8 cellular contexts compared by ENCODE assay signal in genomic region chr3:136250862-136251460, GRCh38. TPM values are rescaled to one million over a fixed set of nuclear protein-coding genes. Genes with fewer than 3 reads are reported as not detected.
A peak's percentile ranks its signal among the peaks of the same experiment; 100 is the strongest.
DNase-seq lines count a peak whose midpoint lies in the region; ATAC-seq and TF ChIP-seq lines count a peak whose summit lies in the region.

No MANE protein-coding gene starts in this region.

- peak; percentile 34 for DNase-seq in activated CD4-positive, CD25-positive, alpha-beta regulatory T cell treated with anti-CD3 and anti-CD28 coated beads, Interleukin-2, amount 50 U/mL, for 72 hours
- DNase-seq in HUDEP-2 (lab: John Stamatoyannopoulos, UW; ENCODE audit: unreplicated experiment in 76 of 76) = peak; percentile 53 to 97 (median 93)
- peak; percentile 56 for DNase-seq in OCI-M2 (lab: John Stamatoyannopoulos, UW; ENCODE audit: unreplicated experiment)
- DNase-seq in Right ventricle myocardium inferior (ENCODE audit: missing footprints) = peak; percentile 75
- DNase-seq in omental fat pad (ENCODE audit: low spot score) = no peak
- no peak for DNase-seq in T1000 (lab: John Stamatoyannopoulos, UW)

- intact Hi-C loops in Right ventricle myocardium inferior (cut with DNase I) = loop anchor here (1.0 to 5.0 kb wide), 3 partner anchors 55 to 501 kb away; partner anchors contain the start of genes MSL2 and STAG1

- H3K27ac Mint-ChIP-seq in activated naive CD8-positive, alpha-beta T cell = peak overlapping the region; percentile 92

- H3K9me3 Mint-ChIP-seq in activated naive CD8-positive, alpha-beta T cell (ENCODE audit: low read depth) = no peaks in the 10 kb centered on the region

- peak overlapping the region; percentile 91 for H3K4me3 Mint-ChIP-seq in activated naive CD8-positive, alpha-beta T cell

- H3K27me3 Mint-ChIP-seq in activated naive CD8-positive, alpha-beta T cell = no peaks in the 10 kb centered on the region

- no peak for ATAC-seq in activated CD4-positive, CD25-positive, alpha-beta regulatory T cell treated with anti-CD3 and anti-CD28 coated beads, Interleukin-2, amount 50 U/mL, for 24 hours
- ATAC-seq in Right ventricle myocardium inferior (peak; percentile 38), omental fat pad (ENCODE audit: low FRiP score) (peak; percentile 39)

- H3K36me3 Mint-ChIP-seq in activated naive CD8-positive, alpha-beta T cell = peaks cover 4% of the 10 kb centered on the region

- H3K4me1 Mint-ChIP-seq in activated naive CD8-positive, alpha-beta T cell (ENCODE audit: low read depth) = peaks cover 27% of the 10 kb centered on the region

- no peak for TF ChIP-seq CTCF in omental fat pad (IDR thresholded peaks at IDR 0.05)

RNA-seq across cellular contexts. Expression of gene PCCB, which starts 0.8 kb away (rescaled TPM):
- total RNA-seq in Right ventricle myocardium inferior = 98.6 TPM
- total RNA-seq in omental fat pad = 10 to 100 TPM; 22.2 to 37.9 (median 29.0) TPM

RNA-seq across cellular contexts. Expression of gene MSL2, which starts 54.8 kb away (rescaled TPM):
- total RNA-seq in Right ventricle myocardium inferior (23.2 TPM), omental fat pad (10 to 100 TPM; 17.7 to 35.3 (median 30.0) TPM)

Comparison
In these comparisons a context has a peak if more than half of its experiments do, and no peak if none do; other contexts are left out.
1. DNase-seq: peak in activated CD4-positive, CD25-positive, alpha-beta regulatory T cell treated with anti-CD3 and anti-CD28 coated beads, Interleukin-2, amount 50 U/mL, for 72 hours (single experiment), HUDEP-2 (76 of 76), OCI-M2 (single experiment) and Right ventricle myocardium inferior (single experiment); none in omental fat pad (single experiment) and T1000 (single experiment).
2. ATAC-seq: peak in Right ventricle myocardium inferior (single experiment) and omental fat pad (single experiment); none in activated CD4-positive, CD25-positive, alpha-beta regulatory T cell treated with anti-CD3 and anti-CD28 coated beads, Interleukin-2, amount 50 U/mL, for 24 hours (0 of 2).